8 cellular contexts compared by ENCODE assay signal in the genomic region with DNA sequence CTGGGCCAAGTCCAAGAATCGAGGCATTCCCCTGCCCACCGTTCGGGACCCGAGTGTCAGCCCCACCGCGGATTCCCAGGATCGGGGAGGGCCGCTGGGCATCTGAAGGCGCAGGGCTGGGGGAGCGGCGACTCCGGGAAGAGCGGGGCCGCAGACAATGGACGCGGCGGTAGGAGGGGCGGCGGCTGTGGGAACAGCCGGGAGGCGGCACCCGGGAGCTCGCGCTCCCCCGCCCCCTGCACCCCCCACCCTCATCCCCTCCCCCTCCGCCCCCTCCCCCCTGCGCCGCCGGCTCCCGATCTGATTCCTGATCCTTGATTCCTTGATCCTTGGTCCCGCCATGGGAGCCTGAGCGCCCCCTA. TPM values are rescaled to one million over a fixed set of nuclear protein-coding genes. Genes with fewer than 3 reads are reported as not detected.
DNase-seq lines count a peak whose midpoint lies in the region; ATAC-seq and TF ChIP-seq lines count a peak whose summit lies in the region.

TSS of gene VANGL2 (plus strand) at position 281 of the 362 bp plus-strand sequence. CDS start 15,274 bp downstream, outside the sequence.

- no peaks in the 10 kb centered on the region for H3K9me3 Mint-ChIP-seq in H9

- CTCF ChIA-PET in AG04450 (lab: Charles Lee) = no interaction called here
- CTCF ChIA-PET in RWPE1 (lab: Yijun Ruan, JAX) = no interaction called here

- H2BK5ac ChIP-seq in H9 (ENCODE audit: insufficient read length, low read length) = no peak within 1 kb of the TSS

- no peak within 1 kb of the TSS for H4K5ac ChIP-seq in H9 (ENCODE audit: insufficient read length, low read depth, low read length)

- no peaks in the 10 kb centered on the region for H3K79me1 ChIP-seq in H9 (ENCODE audit: insufficient read depth, low read depth, low read length, poor library complexity, severe bottlenecking)

- H3K27me3 ChIP-seq in AG04450 (ENCODE audit: control insufficient read depth, insufficient read depth, low read length) = peaks cover 42% of the 10 kb centered on the region
- no peaks in the 10 kb centered on the region for H3K27me3 ChIP-seq in H9 (ENCODE audit: insufficient read depth, low read length)
- H3K27me3 ChIP-seq in body of pancreas = no peaks in the 10 kb centered on the region
- no peaks in the 10 kb centered on the region for H3K27me3 ChIP-seq in sigmoid colon

- no peaks in the 10 kb centered on the region; the same call in 1 of the 2 replicates for H3K27me3 Mint-ChIP-seq in H9 (ENCODE audit: low read depth)

- TF ChIP-seq EP300 in sigmoid colon (IDR thresholded peaks at IDR 0.05) = no peak

- H3K4me1 Mint-ChIP-seq in H9 = peaks cover 53% of the 10 kb centered on the region in 2 experiments

- H3K4me3 Mint-ChIP-seq in H9 = peak within 1 kb of the TSS; percentile 91

- DNase-seq in AG04450 (ENCODE audit: low read depth, low spot score) (no peak), H9 (peak; percentile 89), RWPE1 (ENCODE audit: low spot score) (peak; percentile 80), body of pancreas (peak; percentile 82 to 87 (median 85)), sigmoid colon (peak; percentile 89), AML-193 (lab: John Stamatoyannopoulos, UW) (no peak)

- no peak within 1 kb of the TSS for H3K23ac ChIP-seq in H9 (ENCODE audit: insufficient read length, low read depth, low read length)

- TF ChIP-seq CTCF in AG04450 (IDR thresholded peaks at IDR 0.05; ENCODE audit: low read depth, low read length) (no peak), H9 (conservative IDR thresholded peaks at IDR 0.05) (no peak; the same call in 2 of the 3 replicates), RWPE1 (conservative IDR thresholded peaks at IDR 0.05; ENCODE audit: low read depth) (no peak), body of pancreas (IDR thresholded peaks at IDR 0.05) (no peak), sigmoid colon (IDR thresholded peaks at IDR 0.05) (no peak)

- intact Hi-C loops in body of pancreas (cut with DNase I) = no loop called here
- intact Hi-C loops in sigmoid colon (cut with DNase I) = loop anchor here (5.0 kb wide), 1 partner anchor 58 kb away; the partner anchor contains the start of genes COPA and NCSTN

- H3K36me3 ChIP-seq in body of pancreas (replicated peaks in 1 of 2; ENCODE audit: insufficient read depth in 1 of 2, low read depth in 2 of 2) = no peaks in the 10 kb centered on the region
- H3K36me3 ChIP-seq in sigmoid colon = no peaks in the 10 kb centered on the region

- H3K4me2 ChIP-seq in H9 (ENCODE audit: insufficient read depth, insufficient read length, low read length) = peak within 1 kb of the TSS; percentile 95

- H2BK20ac ChIP-seq in H9 (ENCODE audit: low read depth, low read length, poor library complexity, severe bottlenecking) = peak within 1 kb of the TSS; percentile 76

- H3K27ac Mint-ChIP-seq in H9 = peak within 1 kb of the TSS; percentile 87 to 97 (median 93)

- H3K23me2 ChIP-seq in H9 (ENCODE audit: insufficient read length, low read depth, low read length, poor library complexity, severe bottlenecking) = peaks cover 17% of the 10 kb centered on the region

- H3K14ac ChIP-seq in H9 (ENCODE audit: insufficient read depth, low read length) = peak within 1 kb of the TSS; percentile 80

- no peak within 1 kb of the TSS; the same call in 1 of the 2 replicates for H3K4ac ChIP-seq in H9 (ENCODE audit: low read depth, low read length)

- H4K20me1 ChIP-seq in H9 (ENCODE audit: control insufficient read depth, insufficient read depth, insufficient read length) = no peaks in the 10 kb centered on the region

- H3K79me2 ChIP-seq in H9 (ENCODE audit: insufficient read depth, low read length) = peaks cover 22% of the 10 kb centered on the region; the same call in 1 of the 2 replicates

- H3K36me3 Mint-ChIP-seq in H9 (ENCODE audit: insufficient read depth in 1 of 3, low read depth in 3 of 3) = peaks cover 0 to 3% (median 0%) of the 10 kb centered on the region in 3 experiments; a peak in 2 of 7 replicates

- no CpG with 5 or more reads among the region's 32 CpGs for WGBS in H9 (ENCODE audit: extremely low coverage, insufficient read length, low lambda C conversion rate)
- WGBS in body of pancreas, 2 donors = 0 to 1% methylated on average over 20 to 21 of the region's 32 CpGs
- WGBS in sigmoid colon, 2 donors = 0% methylated on average over 27 to 30 of the region's 32 CpGs

- H3K18ac ChIP-seq in H9 (ENCODE audit: insufficient read length, low read depth, low read length) = peak within 1 kb of the TSS; percentile 49

- peak; percentile 95 for ATAC-seq in body of pancreas
- no peak for ATAC-seq in HG02610 (IDR thresholded peaks at IDR 0.05; ENCODE audit: unreplicated experiment)

- peak within 1 kb of the TSS; percentile 15 for H2BK12ac ChIP-seq in H9 (ENCODE audit: insufficient read length, low read depth, low read length)

- H3K9me3 ChIP-seq in AG04450 (ENCODE audit: control insufficient read depth, insufficient read depth, low read length) = no peaks in the 10 kb centered on the region
- no peaks in the 10 kb centered on the region for H3K9me3 ChIP-seq in H9 (ENCODE audit: control insufficient read depth, low read depth, low read length)
- no peaks in the 10 kb centered on the region for H3K9me3 ChIP-seq in body of pancreas
- H3K9me3 ChIP-seq in iPS-18c (ENCODE audit: control insufficient read depth, insufficient read depth, low read length) = no peaks in the 10 kb centered on the region
- no peaks in the 10 kb centered on the region for H3K9me3 ChIP-seq in sigmoid colon

- no peak within 1 kb of the TSS for H2AFZ ChIP-seq in H9 (ENCODE audit: low read length)

- POLR2A ChIA-PET in AG04450 (lab: Yijun Ruan, JAX) = no interaction called here
- POLR2A ChIA-PET in RWPE1 (lab: Yijun Ruan, JAX; ENCODE audit: low non-redundant PET) = interaction anchor here (1.0 kb wide), 1 partner anchor 13 kb away, joined by 3 read pairs; no protein-coding TSS in a partner anchor

- no peak within 1 kb of the TSS for H2BK15ac ChIP-seq in H9 (ENCODE audit: low read depth, low read length)

- H3K27ac ChIP-seq in AG04450 (ENCODE audit: low read depth, low read length) = no peak within 1 kb of the TSS
- no peak within 1 kb of the TSS for H3K27ac ChIP-seq in H9 (ENCODE audit: insufficient read length, low read depth, low read length)
- H3K27ac ChIP-seq in RWPE1 = peak within 1 kb of the TSS; percentile 38
- H3K27ac ChIP-seq in body of pancreas = peak within 1 kb of the TSS in 3 of 4 donors; percentile 54 to 66 (median 64)
- H3K27ac ChIP-seq in sigmoid colon = peak within 1 kb of the TSS; percentile 65 to 83 (median 72)

- H3K4me1 ChIP-seq in H9 (ENCODE audit: insufficient read depth, low read length) = peaks cover 27% of the 10 kb centered on the region; the same call in 1 of the 2 replicates
- peaks cover 22% of the 10 kb centered on the region for H3K4me1 ChIP-seq in body of pancreas
- H3K4me1 ChIP-seq in sigmoid colon = peaks cover 0 to 22% (median 13%) of the 10 kb centered on the region in 4 donors

- no peak within 1 kb of the TSS for H3K56ac ChIP-seq in H9 (ENCODE audit: insufficient read length, low read depth, low read length)

- no peak within 1 kb of the TSS for H3T11ph ChIP-seq in H9 (ENCODE audit: low read length)

- TF ChIP-seq POLR2A in body of pancreas (IDR thresholded peaks at IDR 0.05) (peak in 1 of 3 donors; percentile 31), sigmoid colon (IDR thresholded peaks at IDR 0.05) (no peak)

- peak within 1 kb of the TSS; percentile 64 for H3K4me3 ChIP-seq in AG04450 (ENCODE audit: low read depth, low read length)
- peak within 1 kb of the TSS; percentile 74 to 97 for H3K4me3 ChIP-seq in body of pancreas
- H3K4me3 ChIP-seq in iPS-18c (ENCODE audit: insufficient read depth, low read depth, low read length) = peak within 1 kb of the TSS; percentile 95
- H3K4me3 ChIP-seq in sigmoid colon = peak within 1 kb of the TSS; percentile 59 to 82 (median 77)

- no peak within 1 kb of the TSS for H4K91ac ChIP-seq in H9 (ENCODE audit: insufficient read length, low read depth, low read length)

- H2AK5ac ChIP-seq in H9 (ENCODE audit: insufficient read length, low read length) = no peak within 1 kb of the TSS

- H3K9ac ChIP-seq in H9 (ENCODE audit: extremely low read depth, insufficient read length, low read length) = peak within 1 kb of the TSS; percentile 68

- no peak within 1 kb of the TSS for H2BK120ac ChIP-seq in H9 (ENCODE audit: low read depth, low read length, poor library complexity, severe bottlenecking)

- no peak within 1 kb of the TSS for H4K8ac ChIP-seq in H9 (replicated peaks; ENCODE audit: insufficient read length, low read depth, low read length)

RNA-seq across cellular contexts. Expression of gene VANGL2, which starts in this region (rescaled TPM):
- 3.4 TPM in 2 replicates for polyA plus RNA-seq in AG04450 (2011; rRNA removed)
- 2.9 and 3.5 TPM in 2 replicates for polyA minus RNA-seq in AG04450 (2011; rRNA and poly(A)+ RNA removed)
- total RNA-seq in H9 (2021) = 57.7 and 58.5 TPM in 2 replicates
- total RNA-seq in body of pancreas = 1 to 10 TPM; 3.6 to 7.8 TPM
- total RNA-seq in sigmoid colon = 1 to 10 TPM; 3.2 to 6.6 (median 3.6) TPM
- polyA plus RNA-seq in sigmoid colon = 1 to 10 TPM; 1.8 to 3.5 (median 2.6) TPM

Comparison
In these comparisons a context has a peak if more than half of its experiments do, and no peak if none do; other contexts are left out.
1. DNase-seq: peak in H9 (single experiment), RWPE1 (single experiment), body of pancreas (4 of 4) and sigmoid colon (single experiment); none in AG04450 (single experiment) and AML-193 (0 of 2).
2. H3K27ac ChIP-seq: peak in RWPE1 (single experiment), body of pancreas (3 of 4) and sigmoid colon (4 of 4); none in AG04450 (single experiment) and H9 (single experiment).
3. Peak in every context shown above with its lines, with median percentiles within 50 percentile points of each other: H3K4me3 ChIP-seq.